ENCODE assay signal across 1 cellular context in the genomic region with DNA sequence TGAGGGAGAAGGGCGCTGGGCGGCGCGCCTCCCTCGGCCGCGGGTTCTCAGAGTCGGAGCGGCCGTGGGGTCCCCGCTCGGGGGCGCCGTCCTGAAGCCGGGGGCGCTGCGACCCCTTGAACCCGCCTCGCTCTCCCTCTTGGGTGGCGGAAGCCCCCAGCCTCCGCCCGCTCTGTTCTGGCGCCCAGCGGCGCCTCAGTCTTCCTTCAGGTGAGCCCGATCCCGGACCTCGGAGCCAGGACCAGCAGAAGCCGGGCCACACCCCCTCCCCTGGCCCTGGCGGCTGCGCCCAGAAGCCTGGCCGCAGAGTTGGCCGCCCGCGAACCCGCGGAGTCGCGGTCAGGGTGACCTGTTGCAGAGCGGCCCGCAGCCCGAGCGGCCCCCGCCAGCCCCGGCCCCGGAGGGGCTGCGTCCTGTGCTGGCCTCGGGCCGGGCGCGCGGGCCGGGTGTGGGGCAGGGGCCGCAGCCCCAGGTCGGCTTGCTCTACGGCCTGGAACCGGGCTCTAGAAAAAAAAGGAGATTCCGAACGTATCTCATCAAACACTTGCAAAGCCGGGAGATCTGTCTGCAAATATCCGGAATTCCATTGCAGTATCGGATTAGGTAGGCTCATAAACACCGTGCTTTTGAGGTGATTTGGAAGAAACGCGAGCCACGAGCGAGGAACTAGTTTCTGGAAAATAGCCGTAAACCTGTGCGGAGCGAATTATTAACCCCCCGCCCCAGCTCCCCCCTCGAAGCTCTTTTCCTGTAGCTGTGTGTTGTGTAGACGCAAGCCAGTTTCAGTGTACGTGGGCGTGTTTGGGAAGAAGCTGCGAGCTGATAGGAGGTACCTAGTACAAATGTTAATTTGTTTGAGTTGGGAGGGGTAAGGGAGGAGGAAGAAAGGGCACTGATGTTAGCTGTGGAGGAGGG.
A peak's percentile ranks its signal among the peaks of the same experiment; 100 is the strongest.
TF ChIP-seq lines count a peak whose summit lies in the region.

No MANE protein-coding gene starts in this region.

TF ChIP-seq in K562, 482 proteins besides CTCF, POLR2A, EP300 and RAD21 (continued from another document and continues in another):
- TF ChIP-seq, protein P1, sequence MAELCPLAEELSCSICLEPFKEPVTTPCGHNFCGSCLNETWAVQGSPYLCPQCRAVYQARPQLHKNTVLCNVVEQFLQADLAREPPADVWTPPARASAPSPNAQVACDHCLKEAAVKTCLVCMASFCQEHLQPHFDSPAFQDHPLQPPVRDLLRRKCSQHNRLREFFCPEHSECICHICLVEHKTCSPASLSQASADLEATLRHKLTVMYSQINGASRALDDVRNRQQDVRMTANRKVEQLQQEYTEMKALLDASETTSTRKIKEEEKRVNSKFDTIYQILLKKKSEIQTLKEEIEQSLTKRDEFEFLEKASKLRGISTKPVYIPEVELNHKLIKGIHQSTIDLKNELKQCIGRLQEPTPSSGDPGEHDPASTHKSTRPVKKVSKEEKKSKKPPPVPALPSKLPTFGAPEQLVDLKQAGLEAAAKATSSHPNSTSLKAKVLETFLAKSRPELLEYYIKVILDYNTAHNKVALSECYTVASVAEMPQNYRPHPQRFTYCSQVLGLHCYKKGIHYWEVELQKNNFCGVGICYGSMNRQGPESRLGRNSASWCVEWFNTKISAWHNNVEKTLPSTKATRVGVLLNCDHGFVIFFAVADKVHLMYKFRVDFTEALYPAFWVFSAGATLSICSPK (IDR thresholded peaks at IDR 0.05; ENCODE audit: borderline replicate concordance): no peak
- no peak for TF ChIP-seq HDAC2 (IDR thresholded peaks at IDR 0.05)
- TF ChIP-seq PTTG1 (tag; IDR thresholded peaks at IDR 0.05; ENCODE audit: low read depth): no peak
- no peak for TF ChIP-seq MCM3 (IDR thresholded peaks at IDR 0.05)
- TF ChIP-seq, protein P2, sequence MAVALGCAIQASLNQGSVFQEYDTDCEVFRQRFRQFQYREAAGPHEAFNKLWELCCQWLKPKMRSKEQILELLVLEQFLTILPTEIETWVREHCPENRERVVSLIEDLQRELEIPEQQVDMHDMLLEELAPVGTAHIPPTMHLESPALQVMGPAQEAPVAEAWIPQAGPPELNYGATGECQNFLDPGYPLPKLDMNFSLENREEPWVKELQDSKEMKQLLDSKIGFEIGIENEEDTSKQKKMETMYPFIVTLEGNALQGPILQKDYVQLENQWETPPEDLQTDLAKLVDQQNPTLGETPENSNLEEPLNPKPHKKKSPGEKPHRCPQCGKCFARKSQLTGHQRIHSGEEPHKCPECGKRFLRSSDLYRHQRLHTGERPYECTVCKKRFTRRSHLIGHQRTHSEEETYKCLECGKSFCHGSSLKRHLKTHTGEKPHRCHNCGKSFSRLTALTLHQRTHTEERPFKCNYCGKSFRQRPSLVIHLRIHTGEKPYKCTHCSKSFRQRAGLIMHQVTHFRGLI (CRISPR knock-in tag; IDR thresholded peaks at IDR 0.05): no peak
- TF ChIP-seq HNRNPLL (IDR thresholded peaks at IDR 0.05; ENCODE audit: low read depth, low read length, poor library complexity, severe bottlenecking): no peak
- TF ChIP-seq, protein P3, sequence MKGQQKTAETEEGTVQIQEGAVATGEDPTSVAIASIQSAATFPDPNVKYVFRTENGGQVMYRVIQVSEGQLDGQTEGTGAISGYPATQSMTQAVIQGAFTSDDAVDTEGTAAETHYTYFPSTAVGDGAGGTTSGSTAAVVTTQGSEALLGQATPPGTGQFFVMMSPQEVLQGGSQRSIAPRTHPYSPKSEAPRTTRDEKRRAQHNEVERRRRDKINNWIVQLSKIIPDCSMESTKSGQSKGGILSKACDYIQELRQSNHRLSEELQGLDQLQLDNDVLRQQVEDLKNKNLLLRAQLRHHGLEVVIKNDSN (CRISPR knock-in tag; IDR thresholded peaks at IDR 0.05): no peak
- TF ChIP-seq, protein P4, sequence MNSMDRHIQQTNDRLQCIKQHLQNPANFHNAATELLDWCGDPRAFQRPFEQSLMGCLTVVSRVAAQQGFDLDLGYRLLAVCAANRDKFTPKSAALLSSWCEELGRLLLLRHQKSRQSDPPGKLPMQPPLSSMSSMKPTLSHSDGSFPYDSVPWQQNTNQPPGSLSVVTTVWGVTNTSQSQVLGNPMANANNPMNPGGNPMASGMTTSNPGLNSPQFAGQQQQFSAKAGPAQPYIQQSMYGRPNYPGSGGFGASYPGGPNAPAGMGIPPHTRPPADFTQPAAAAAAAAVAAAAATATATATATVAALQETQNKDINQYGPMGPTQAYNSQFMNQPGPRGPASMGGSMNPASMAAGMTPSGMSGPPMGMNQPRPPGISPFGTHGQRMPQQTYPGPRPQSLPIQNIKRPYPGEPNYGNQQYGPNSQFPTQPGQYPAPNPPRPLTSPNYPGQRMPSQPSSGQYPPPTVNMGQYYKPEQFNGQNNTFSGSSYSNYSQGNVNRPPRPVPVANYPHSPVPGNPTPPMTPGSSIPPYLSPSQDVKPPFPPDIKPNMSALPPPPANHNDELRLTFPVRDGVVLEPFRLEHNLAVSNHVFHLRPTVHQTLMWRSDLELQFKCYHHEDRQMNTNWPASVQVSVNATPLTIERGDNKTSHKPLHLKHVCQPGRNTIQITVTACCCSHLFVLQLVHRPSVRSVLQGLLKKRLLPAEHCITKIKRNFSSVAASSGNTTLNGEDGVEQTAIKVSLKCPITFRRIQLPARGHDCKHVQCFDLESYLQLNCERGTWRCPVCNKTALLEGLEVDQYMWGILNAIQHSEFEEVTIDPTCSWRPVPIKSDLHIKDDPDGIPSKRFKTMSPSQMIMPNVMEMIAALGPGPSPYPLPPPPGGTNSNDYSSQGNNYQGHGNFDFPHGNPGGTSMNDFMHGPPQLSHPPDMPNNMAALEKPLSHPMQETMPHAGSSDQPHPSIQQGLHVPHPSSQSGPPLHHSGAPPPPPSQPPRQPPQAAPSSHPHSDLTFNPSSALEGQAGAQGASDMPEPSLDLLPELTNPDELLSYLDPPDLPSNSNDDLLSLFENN (IDR thresholded peaks at IDR 0.05; ENCODE audit: low read depth in 2 of 2, low read length in 2 of 2): no peak
- TF ChIP-seq SPI1 (IDR thresholded peaks at IDR 0.05; ENCODE audit: borderline replicate concordance, low read depth, low read length): no peak
- TF ChIP-seq SMAD2 (IDR thresholded peaks at IDR 0.05; ENCODE audit: low read depth, low read length): no peak
- TF ChIP-seq RB1 (IDR thresholded peaks at IDR 0.05; ENCODE audit: low read depth): 0 out of 2 replicates have a peak, but pooled peaks have one; percentile 52
- no peak for TF ChIP-seq TCF7L2 (IDR thresholded peaks at IDR 0.05; ENCODE audit: low read depth, low read length)
- no peak; the same call in 1 of the 2 replicates for TF ChIP-seq SMARCA4 (IDR thresholded peaks at IDR 0.05)
- TF ChIP-seq CHCHD3 (CRISPR knock-in tag; IDR thresholded peaks at IDR 0.05): no peak
- TF ChIP-seq FOXK2 (conservative IDR thresholded peaks at IDR 0.05 in 1 of 2, IDR thresholded peaks at IDR 0.05 in 1 of 2; ENCODE audit: low read depth in 2 of 2): peak; percentile 36 to 50; a peak in 2 of 4 replicates
- TF ChIP-seq ZNF274 (IDR thresholded peaks at IDR 0.05; ENCODE audit: borderline replicate concordance, low read depth, low read length): no peak
- TF ChIP-seq BRD4 (IDR thresholded peaks at IDR 0.05): no peak
- TF ChIP-seq MAZ (CRISPR knock-in tag; conservative IDR thresholded peaks at IDR 0.05 in 1 of 2, IDR thresholded peaks at IDR 0.05 in 1 of 2): peak; percentile 34 to 62; a peak in 1 of 4 replicates
- TF ChIP-seq, protein P5, sequence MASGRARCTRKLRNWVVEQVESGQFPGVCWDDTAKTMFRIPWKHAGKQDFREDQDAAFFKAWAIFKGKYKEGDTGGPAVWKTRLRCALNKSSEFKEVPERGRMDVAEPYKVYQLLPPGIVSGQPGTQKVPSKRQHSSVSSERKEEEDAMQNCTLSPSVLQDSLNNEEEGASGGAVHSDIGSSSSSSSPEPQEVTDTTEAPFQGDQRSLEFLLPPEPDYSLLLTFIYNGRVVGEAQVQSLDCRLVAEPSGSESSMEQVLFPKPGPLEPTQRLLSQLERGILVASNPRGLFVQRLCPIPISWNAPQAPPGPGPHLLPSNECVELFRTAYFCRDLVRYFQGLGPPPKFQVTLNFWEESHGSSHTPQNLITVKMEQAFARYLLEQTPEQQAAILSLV (tag; IDR thresholded peaks at IDR 0.05): no peak
- TF ChIP-seq NFYB (IDR thresholded peaks at IDR 0.05; ENCODE audit: extremely low read depth, insufficient read length): no peak
- TF ChIP-seq DMBX1 (CRISPR knock-in tag; IDR thresholded peaks at IDR 0.05; ENCODE audit: borderline replicate concordance): no peak
- TF ChIP-seq RAD51 (IDR thresholded peaks at IDR 0.05; ENCODE audit: borderline replicate concordance, low read depth): no peak
- TF ChIP-seq ZNF146 (CRISPR knock-in tag; IDR thresholded peaks at IDR 0.05; ENCODE audit: unreplicated experiment): no peak
- TF ChIP-seq CHD1 (IDR thresholded peaks at IDR 0.05; ENCODE audit: low read length): no peak
- no peak for TF ChIP-seq MCM2 (IDR thresholded peaks at IDR 0.05; ENCODE audit: low read depth)
- TF ChIP-seq, protein P6, sequence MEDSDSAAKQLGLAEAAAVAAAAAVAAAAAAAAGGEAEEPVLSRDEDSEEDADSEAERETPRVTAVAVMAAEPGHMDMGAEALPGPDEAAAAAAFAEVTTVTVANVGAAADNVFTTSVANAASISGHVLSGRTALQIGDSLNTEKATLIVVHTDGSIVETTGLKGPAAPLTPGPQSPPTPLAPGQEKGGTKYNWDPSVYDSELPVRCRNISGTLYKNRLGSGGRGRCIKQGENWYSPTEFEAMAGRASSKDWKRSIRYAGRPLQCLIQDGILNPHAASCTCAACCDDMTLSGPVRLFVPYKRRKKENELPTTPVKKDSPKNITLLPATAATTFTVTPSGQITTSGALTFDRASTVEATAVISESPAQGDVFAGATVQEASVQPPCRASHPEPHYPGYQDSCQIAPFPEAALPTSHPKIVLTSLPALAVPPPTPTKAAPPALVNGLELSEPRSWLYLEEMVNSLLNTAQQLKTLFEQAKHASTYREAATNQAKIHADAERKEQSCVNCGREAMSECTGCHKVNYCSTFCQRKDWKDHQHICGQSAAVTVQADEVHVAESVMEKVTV (CRISPR knock-in tag; IDR thresholded peaks at IDR 0.05): no peak
- TF ChIP-seq ZFP30 (CRISPR knock-in tag; IDR thresholded peaks at IDR 0.05; ENCODE audit: borderline replicate concordance): no peak
- 0 out of 2 replicates have a peak, but pooled peaks have one; percentile 35 for TF ChIP-seq SP1 (CRISPR knock-in tag; IDR thresholded peaks at IDR 0.05)
- no peak for TF ChIP-seq SRSF3 (IDR thresholded peaks at IDR 0.05; ENCODE audit: insufficient read depth, low read length)
- TF ChIP-seq SIN3A (IDR thresholded peaks at IDR 0.05; ENCODE audit: borderline replicate concordance in 2 of 2, control insufficient read depth in 1 of 2, low read depth in 2 of 2, low read length in 2 of 2): no peak
- TF ChIP-seq, protein P7, sequence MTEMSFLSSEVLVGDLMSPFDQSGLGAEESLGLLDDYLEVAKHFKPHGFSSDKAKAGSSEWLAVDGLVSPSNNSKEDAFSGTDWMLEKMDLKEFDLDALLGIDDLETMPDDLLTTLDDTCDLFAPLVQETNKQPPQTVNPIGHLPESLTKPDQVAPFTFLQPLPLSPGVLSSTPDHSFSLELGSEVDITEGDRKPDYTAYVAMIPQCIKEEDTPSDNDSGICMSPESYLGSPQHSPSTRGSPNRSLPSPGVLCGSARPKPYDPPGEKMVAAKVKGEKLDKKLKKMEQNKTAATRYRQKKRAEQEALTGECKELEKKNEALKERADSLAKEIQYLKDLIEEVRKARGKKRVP (CRISPR knock-in tag; IDR thresholded peaks at IDR 0.05): no peak
- no peak for TF ChIP-seq NUFIP1 (IDR thresholded peaks at IDR 0.05; ENCODE audit: partially characterized antibody)
- TF ChIP-seq KDM4B (IDR thresholded peaks at IDR 0.05; ENCODE audit: borderline replicate concordance in 2 of 2, low read depth in 1 of 2): no peak
- no peak for TF ChIP-seq TCFL5 (CRISPR knock-in tag; conservative IDR thresholded peaks at IDR 0.05)
- no peak for TF ChIP-seq ZNF77 (CRISPR knock-in tag; IDR thresholded peaks at IDR 0.05)
- no peak for TF ChIP-seq DDX20 (tag; IDR thresholded peaks at IDR 0.05; ENCODE audit: low read depth)
- TF ChIP-seq ZEB2 (IDR thresholded peaks at IDR 0.05): no peak
- TF ChIP-seq KAT7 (CRISPR knock-in tag; IDR thresholded peaks at IDR 0.05; ENCODE audit: borderline replicate concordance): no peak
- no peak for TF ChIP-seq ZNF140 (CRISPR knock-in tag; IDR thresholded peaks at IDR 0.05)
- TF ChIP-seq, protein P8, sequence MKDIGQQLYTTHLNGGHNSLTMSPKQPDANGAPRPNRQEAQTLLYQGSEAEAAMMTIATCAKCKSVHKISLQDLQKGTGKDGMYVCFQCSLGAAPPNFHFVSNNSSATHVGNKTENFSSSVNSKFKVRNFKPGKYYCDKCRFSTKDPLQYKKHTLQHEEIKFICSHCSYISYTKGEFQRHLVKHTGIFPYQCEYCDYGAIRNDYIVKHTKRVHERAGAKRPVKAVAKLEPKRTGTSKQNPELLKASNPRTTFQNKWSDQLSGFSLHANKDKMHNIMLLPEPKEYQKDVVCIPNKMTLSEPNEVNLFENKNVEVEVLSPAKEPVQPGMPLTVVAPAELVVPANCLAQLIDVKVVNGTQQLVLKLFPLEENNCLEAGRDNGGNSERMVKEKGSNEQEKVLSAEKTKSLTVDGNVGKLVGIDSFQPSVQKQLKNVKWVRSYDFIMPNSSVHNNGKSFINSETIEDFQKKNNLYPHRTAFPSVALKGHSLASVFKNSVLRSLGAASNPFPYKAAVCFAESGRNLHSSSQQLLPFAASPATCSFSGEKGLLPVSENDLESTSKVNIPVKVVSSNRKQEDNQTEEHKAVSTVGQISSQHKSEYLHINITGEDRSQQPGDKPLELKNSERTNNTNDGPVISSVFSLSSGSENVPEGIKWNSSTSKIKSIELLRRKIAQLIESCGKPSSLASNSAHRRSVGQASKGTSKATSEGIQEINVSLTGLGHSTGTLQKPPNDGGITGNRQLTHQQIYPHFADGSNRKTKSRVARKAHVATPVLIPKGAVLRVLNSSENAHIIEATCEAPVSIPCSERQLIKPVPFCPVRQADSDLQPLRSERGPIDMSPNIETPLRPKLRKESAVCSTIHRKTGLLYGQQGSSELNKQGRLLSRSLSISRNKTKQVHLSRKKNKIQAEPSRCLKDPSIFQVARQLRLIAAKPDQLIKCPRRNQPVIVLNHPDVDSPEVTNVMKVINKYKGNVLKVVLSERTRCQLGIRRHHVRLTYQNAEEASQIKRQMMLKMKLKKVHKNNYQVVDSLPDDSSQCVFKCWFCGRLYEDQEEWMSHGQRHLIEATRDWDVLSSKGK (CRISPR knock-in tag; IDR thresholded peaks at IDR 0.05): no peak
- no peak for TF ChIP-seq SRSF7 (optimal IDR thresholded peaks at IDR 0.05; ENCODE audit: low read depth, low read length)
- TF ChIP-seq ZNF41 (CRISPR knock-in tag; conservative IDR thresholded peaks at IDR 0.05): no peak
- peak; percentile 57 to 58; a peak in 2 of 4 replicates for TF ChIP-seq NRF1 (conservative IDR thresholded peaks at IDR 0.05 in 1 of 2, IDR thresholded peaks at IDR 0.05 in 1 of 2)
- TF ChIP-seq ZC3H8 (IDR thresholded peaks at IDR 0.05): no peak
- no peak for TF ChIP-seq SAFB2 (IDR thresholded peaks at IDR 0.05; ENCODE audit: borderline replicate concordance, low read depth, low read length, severe bottlenecking)
- no peak for TF ChIP-seq ZNF717 (CRISPR knock-in tag; IDR thresholded peaks at IDR 0.05)
- no peak for TF ChIP-seq ZNF586 (CRISPR knock-in tag; conservative IDR thresholded peaks at IDR 0.05)
- TF ChIP-seq MECOM (CRISPR knock-in tag; IDR thresholded peaks at IDR 0.05): no peak
- TF ChIP-seq PRPF4 (IDR thresholded peaks at IDR 0.05; ENCODE audit: insufficient read depth, low read depth, low read length, poor library complexity, severe bottlenecking): no peak
- TF ChIP-seq PHF20 (IDR thresholded peaks at IDR 0.05; ENCODE audit: partially characterized antibody): no peak
- no peak for TF ChIP-seq EP400 (IDR thresholded peaks at IDR 0.05)
- TF ChIP-seq TAF7 (tag; IDR thresholded peaks at IDR 0.05): peak; percentile 22; the same call in 1 of the 2 replicates
